In the genomic region with DNA sequence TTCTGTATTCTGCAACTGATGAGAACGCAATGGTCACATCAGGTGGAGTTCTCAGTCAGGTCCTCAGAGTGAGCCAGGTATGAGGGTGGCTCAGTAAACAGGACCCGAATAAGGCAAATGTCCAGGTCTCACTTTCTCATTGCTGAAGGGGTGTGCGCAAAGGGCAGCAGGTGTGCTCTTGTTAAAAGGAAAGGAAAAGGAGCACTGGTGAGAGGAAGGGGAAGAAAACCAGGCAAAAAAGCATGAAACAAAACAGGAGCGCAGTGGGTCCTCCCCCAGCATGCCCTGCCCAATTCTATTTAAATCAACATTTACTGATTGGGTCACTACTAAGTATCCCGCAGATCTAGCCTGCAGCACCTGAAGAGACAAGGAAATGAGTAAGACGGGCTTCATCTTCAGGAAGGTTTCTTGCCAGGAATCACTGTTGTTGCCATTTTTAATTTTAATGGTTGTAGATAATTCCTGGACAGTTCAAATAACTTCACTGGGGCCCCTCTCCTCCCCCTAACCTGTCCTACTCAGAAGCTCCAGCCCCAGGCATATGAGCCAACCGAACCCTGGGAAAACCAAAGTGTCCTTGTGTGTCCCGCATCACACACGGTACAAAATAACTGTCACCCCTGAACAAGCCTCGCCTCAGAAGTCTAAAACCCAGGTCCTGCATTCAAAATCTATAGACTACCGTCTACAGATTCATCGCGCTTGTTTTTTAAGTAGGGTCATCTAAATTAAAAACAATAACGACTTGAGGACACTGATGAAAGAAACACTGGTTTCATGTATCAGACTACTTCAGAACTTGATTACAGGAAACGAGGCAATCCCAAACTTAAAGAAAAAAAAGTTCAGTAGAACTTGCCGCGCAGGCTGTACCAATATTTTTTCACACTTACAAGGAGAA, we compare ENCODE assay signal across 8 cellular contexts. TPM values are rescaled to one million over a fixed set of nuclear protein-coding genes. Genes with fewer than 3 reads are reported as not detected.
A peak's percentile ranks its signal among the peaks of the same experiment; 100 is the strongest.
DNase-seq lines count a peak whose midpoint lies in the region; ATAC-seq, FAIRE-seq and TF ChIP-seq lines count a peak whose summit lies in the region.

No MANE protein-coding gene starts in this region.

- peaks cover 4% of the 10 kb centered on the region for H3K36me3 Mint-ChIP-seq in T-helper 1 cell treated with Interleukin-12 subunit alpha and Interleukin-12 subunit beta and Interleukin-4 antibody, amounts not matched to agents 30 μg/mL and 1 μg/mL, for 36 hours (ENCODE audit: low read depth)
- H3K36me3 Mint-ChIP-seq in WTC11, result no peaks in the 10 kb centered on the region

- POLR2A ChIA-PET in WTC11 (lab: Charles Lee), result no interaction called here

- peak overlapping the region; percentile 92 to 97 for H3K27ac ChIP-seq in small intestine (ENCODE audit: low read depth in 1 of 2, low read length in 1 of 2)

- no peak for FAIRE-seq in small intestine (lab: Jason Lieb, UNC)

- peaks cover 5 to 7% of the 10 kb centered on the region in 2 donors for H3K4me1 ChIP-seq in small intestine (ENCODE audit: control insufficient read depth in 2 of 2, insufficient read depth in 1 of 2, low read depth in 1 of 2, low read length in 1 of 2)

- 3 to 11% (median 7%) methylated on average over 17 of the region's 17 CpGs for WGBS in small intestine, 3 donors

- TF ChIP-seq CTCF in WTC11 (IDR thresholded peaks at IDR 0.05), result no peak

- no peaks in the 10 kb centered on the region for H3K27me3 ChIP-seq in small intestine (ENCODE audit: control insufficient read depth in 2 of 2, insufficient read depth in 2 of 2, low read length in 2 of 2)

- no peaks in the 10 kb centered on the region for H3K9me3 ChIP-seq in small intestine (ENCODE audit: control insufficient read depth, low read depth)

- H3K4me3 ChIP-seq in iPS-11a (ENCODE audit: low read depth, low read length), result peak overlapping the region; percentile 73
- peak overlapping the region; percentile 71 to 74 for H3K4me3 ChIP-seq in small intestine (ENCODE audit: low read depth in 1 of 2, low read length in 2 of 2)

- H3K4me3 Mint-ChIP-seq in T-helper 1 cell treated with Interleukin-12 subunit alpha and Interleukin-12 subunit beta and Interleukin-4 antibody, amounts not matched to agents 30 μg/mL and 1 μg/mL, for 36 hours, result peak overlapping the region; percentile 96
- H3K4me3 Mint-ChIP-seq in WTC11, result peak overlapping the region; percentile 91

- H3K9me3 Mint-ChIP-seq in T-helper 1 cell treated with Interleukin-12 subunit alpha and Interleukin-12 subunit beta and Interleukin-4 antibody, amounts not matched to agents 30 μg/mL and 1 μg/mL, for 36 hours, result no peaks in the 10 kb centered on the region
- H3K9me3 Mint-ChIP-seq in WTC11, result no peaks in the 10 kb centered on the region

- DNase-seq in T-helper 1 cell (no peak), WTC11 (ENCODE audit: low spot score) (peak; percentile 25), small intestine (peak; percentile 68), superior temporal gyrus (ENCODE audit: extremely low spot score) (no peak)
- DNase-seq in stimulated activated CD4-positive, alpha-beta T cell treated with anti-CD3 and anti-CD28 coated beads, Interleukin-4, amount 100 ng/mL, for 4 hours, result no peak

- ATAC-seq in HG03442 (IDR thresholded peaks at IDR 0.05; ENCODE audit: unreplicated experiment), result peak; percentile 23
- ATAC-seq in WTC11, result peak; percentile 55

- H3K4me1 Mint-ChIP-seq in T-helper 1 cell treated with Interleukin-12 subunit alpha and Interleukin-12 subunit beta and Interleukin-4 antibody, amounts not matched to agents 30 μg/mL and 1 μg/mL, for 36 hours (ENCODE audit: low read depth), result peaks cover 48% of the 10 kb centered on the region
- H3K4me1 Mint-ChIP-seq in WTC11, result peaks cover 41% of the 10 kb centered on the region

- peak overlapping the region; percentile 93 for H3K27ac Mint-ChIP-seq in T-helper 1 cell treated with Interleukin-12 subunit alpha and Interleukin-12 subunit beta and Interleukin-4 antibody, amounts not matched to agents 30 μg/mL and 1 μg/mL, for 36 hours
- H3K27ac Mint-ChIP-seq in WTC11, result peak overlapping the region; percentile 97

- no peaks in the 10 kb centered on the region for H3K36me3 ChIP-seq in small intestine (ENCODE audit: control insufficient read depth in 2 of 2, insufficient read depth in 2 of 2, low read length in 2 of 2)

- CTCF ChIA-PET in WTC11 (lab: Charles Lee), result interaction anchor here (3.6 kb wide), 1 partner anchor 84 kb away, joined by 18 read pairs; no protein-coding TSS in a partner anchor

- H3K27me3 Mint-ChIP-seq in T-helper 1 cell treated with Interleukin-12 subunit alpha and Interleukin-12 subunit beta and Interleukin-4 antibody, amounts not matched to agents 30 μg/mL and 1 μg/mL, for 36 hours (ENCODE audit: low read depth), result peaks cover 5% of the 10 kb centered on the region
- H3K27me3 Mint-ChIP-seq in WTC11 (ENCODE audit: low read depth), result no peaks in the 10 kb centered on the region; the same call in 1 of the 2 replicates

TF ChIP-seq in WTC11, 78 proteins besides CTCF, POLR2A, EP300 and RAD21:
- TF ChIP-seq, protein P1, sequence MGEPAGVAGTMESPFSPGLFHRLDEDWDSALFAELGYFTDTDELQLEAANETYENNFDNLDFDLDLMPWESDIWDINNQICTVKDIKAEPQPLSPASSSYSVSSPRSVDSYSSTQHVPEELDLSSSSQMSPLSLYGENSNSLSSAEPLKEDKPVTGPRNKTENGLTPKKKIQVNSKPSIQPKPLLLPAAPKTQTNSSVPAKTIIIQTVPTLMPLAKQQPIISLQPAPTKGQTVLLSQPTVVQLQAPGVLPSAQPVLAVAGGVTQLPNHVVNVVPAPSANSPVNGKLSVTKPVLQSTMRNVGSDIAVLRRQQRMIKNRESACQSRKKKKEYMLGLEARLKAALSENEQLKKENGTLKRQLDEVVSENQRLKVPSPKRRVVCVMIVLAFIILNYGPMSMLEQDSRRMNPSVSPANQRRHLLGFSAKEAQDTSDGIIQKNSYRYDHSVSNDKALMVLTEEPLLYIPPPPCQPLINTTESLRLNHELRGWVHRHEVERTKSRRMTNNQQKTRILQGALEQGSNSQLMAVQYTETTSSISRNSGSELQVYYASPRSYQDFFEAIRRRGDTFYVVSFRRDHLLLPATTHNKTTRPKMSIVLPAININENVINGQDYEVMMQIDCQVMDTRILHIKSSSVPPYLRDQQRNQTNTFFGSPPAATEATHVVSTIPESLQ (CRISPR knock-in tag; IDR thresholded peaks at IDR 0.05), result no peak
- peak; percentile 64; the same call in 1 of the 2 replicates for TF ChIP-seq ZNF263 (CRISPR knock-in tag; IDR thresholded peaks at IDR 0.05; ENCODE audit: low read depth)
- TF ChIP-seq FOXK1 (CRISPR knock-in tag; IDR thresholded peaks at IDR 0.05), result no peak
TF ChIP-seq in WTC11: peak in this region for 1.

RNA-seq across cellular contexts. Expression of gene MBOAT1, which starts 1.0 kb away (rescaled TPM):
- 16.3 to 22.9 TPM (median 16.5 TPM) in 3 replicates for total RNA-seq in WTC11 (2021)
- polyA plus RNA-seq in small intestine, result 10 to 100 TPM in 1 of 3 donors, 1 to 10 TPM in 2; 1.1 to 11.3 (median 2.5) TPM

Comparison
In these comparisons a context has a peak if more than half of its experiments do, and no peak if none do; other contexts are left out.
1. DNase-seq: peak in WTC11 (single experiment) and small intestine (single experiment); none in T-helper 1 cell (0 of 5), stimulated activated CD4-positive, alpha-beta T cell treated with anti-CD3 and anti-CD28 coated beads, Interleukin-4, amount 100 ng/mL, for 4 hours (0 of 2) and superior temporal gyrus (single experiment).